In the genomic region with DNA sequence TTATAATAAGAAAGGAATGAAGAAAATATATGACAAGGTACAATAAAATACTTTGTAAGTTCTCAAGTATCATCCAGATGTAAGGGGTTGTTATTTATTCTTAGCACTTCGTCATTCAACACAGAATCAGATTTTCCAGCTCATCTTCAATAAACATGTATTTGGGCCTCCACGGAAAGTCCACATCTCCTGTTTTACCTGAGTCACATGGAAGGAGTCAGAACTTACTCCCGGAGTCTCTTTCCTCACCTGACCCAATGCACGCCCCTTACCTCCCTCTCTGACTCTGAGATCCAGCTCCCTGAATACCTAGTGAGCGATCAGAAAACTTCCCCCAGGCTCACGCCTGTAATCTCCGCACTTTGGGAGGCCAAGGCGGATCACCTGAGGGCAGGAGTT, we compare ENCODE assay signal across 9 cellular contexts. TPM values are rescaled to one million over a fixed set of nuclear protein-coding genes. Genes with fewer than 3 reads are reported as not detected.
A peak's percentile ranks its signal among the peaks of the same experiment; 100 is the strongest.
DNase-seq lines count a peak whose midpoint lies in the region; ATAC-seq, FAIRE-seq and TF ChIP-seq lines count a peak whose summit lies in the region.
"Had no signal": no experiment of that assay in that cellular context is flagged by ENCODE, and none has a peak within 500 bp of the region (broad histone marks: within the 10 kb centered on the region; RNA-seq: fewer than 3 reads in every experiment).

No MANE protein-coding gene starts in this region.

- intact Hi-C loops in HCT116 (cut with micrococcal nuclease), result no loop called here
- intact Hi-C loops in activated B cell treated with CpG ODN at 0.5 μM for 24 hours (cut with micrococcal nuclease), result loop anchor here (1.0 to 10.0 kb wide), 8 partner anchors 18 to 380 kb away; partner anchors contain the start of genes ADAR, CKS1B, PBXIP1 and PYGO2

- peak overlapping the region; percentile 100 for H3K27ac Mint-ChIP-seq in activated B cell treated with CpG ODN at 0.5 μM for 24 hours

- TF ChIP-seq RAD21 in HCT116 (IDR thresholded peaks at IDR 0.05; ENCODE audit: low read depth), result no peak

- no peaks in the 10 kb centered on the region for H3K79me2 ChIP-seq in HCT116 (ENCODE audit: insufficient read depth, low read length)

- no peak for TF ChIP-seq EP300 in gastroesophageal sphincter (IDR thresholded peaks at IDR 0.05)

- WGBS in gastroesophageal sphincter (ENCODE audit: low coverage in 1 of 2), 2 donors, result 66 to 83% methylated on average over 5 of the region's 8 CpGs
- 77 to 81% (median 78%) methylated on average over 8 of the region's 8 CpGs for WGBS in small intestine, 3 donors

- H3K27ac ChIP-seq in HCT116 (ENCODE audit: low read depth, low read length), result peak overlapping the region; percentile 67
- peak overlapping the region; percentile 91 to 99 (median 97) for H3K27ac ChIP-seq in gastroesophageal sphincter
- peak overlapping the region; percentile 97 to 100 for H3K27ac ChIP-seq in small intestine (ENCODE audit: low read depth in 1 of 2, low read length in 1 of 2)

- no peaks in the 10 kb centered on the region for H3K27me3 Mint-ChIP-seq in activated B cell treated with CpG ODN at 0.5 μM for 24 hours

- RAD21 ChIA-PET in HCT116 (lab: Charles Lee; ENCODE audit: low non-redundant PET in 1 of 2, low total read pairs in 2 of 2, uncharacterized antibody in 2 of 2, unreplicated experiment in 2 of 2), result interaction anchor here in 1 of 2 experiments (0.5 kb wide), 1 partner anchor 128 kb away, joined by 3 read pairs; no protein-coding TSS in a partner anchor

- peaks cover 15 to 46% of the 10 kb centered on the region in 2 experiments for H3K4me1 ChIP-seq in HCT116 (ENCODE audit: control insufficient read depth in 1 of 2, insufficient read depth in 2 of 2, low read length in 2 of 2)
- H3K4me1 ChIP-seq in gastroesophageal sphincter, result peaks cover 3 to 55% (median 15%) of the 10 kb centered on the region in 3 donors
- H3K4me1 ChIP-seq in small intestine (ENCODE audit: control insufficient read depth in 2 of 2, insufficient read depth in 1 of 2, low read depth in 1 of 2, low read length in 1 of 2), result peaks cover 0 to 15% of the 10 kb centered on the region in 2 donors

- H3K9me3 Mint-ChIP-seq in activated B cell treated with CpG ODN at 0.5 μM for 24 hours, result no peaks in the 10 kb centered on the region

- no peak for ATAC-seq in HCT116
- ATAC-seq in activated B cell treated with CpG ODN at 0.5 μM for 24 hours (ENCODE audit: low read depth), result no peak
- no peak for ATAC-seq in gastroesophageal sphincter
- ATAC-seq in GM18870 (IDR thresholded peaks at IDR 0.05; ENCODE audit: unreplicated experiment), result no peak
- no peak for ATAC-seq in HG02852 (IDR thresholded peaks at IDR 0.05; ENCODE audit: unreplicated experiment)

- H3K9me3 ChIP-seq in HCT116 (ENCODE audit: control insufficient read depth in 1 of 2, insufficient read depth in 1 of 2, low read depth in 1 of 2, low read length in 2 of 2) (no peaks in the 10 kb centered on the region), gastroesophageal sphincter (no peaks in the 10 kb centered on the region), small intestine (ENCODE audit: control insufficient read depth, low read depth) (no peaks in the 10 kb centered on the region)
- H3K9me3 ChIP-seq: SJSA1 had no signal

- TF ChIP-seq CTCF in HCT116 (IDR thresholded peaks at IDR 0.05 in 2 of 3, conservative IDR thresholded peaks at IDR 0.05 in 1 of 3; ENCODE audit: borderline replicate concordance in 1 of 3, insufficient read depth in 1 of 3, low read depth in 2 of 3, low read length in 2 of 3), result no peak
- no peak for TF ChIP-seq CTCF in activated B cell treated with CpG ODN at 0.5 μM for 24 hours (IDR thresholded peaks at IDR 0.05)
- TF ChIP-seq CTCF in gastroesophageal sphincter (IDR thresholded peaks at IDR 0.05), result no peak

- H3K36me3 ChIP-seq in HCT116 (ENCODE audit: control insufficient read depth in 1 of 2, insufficient read depth in 2 of 2, low read length in 2 of 2) (no peaks in the 10 kb centered on the region), gastroesophageal sphincter (no peaks in the 10 kb centered on the region), small intestine (ENCODE audit: control insufficient read depth in 2 of 2, insufficient read depth in 2 of 2, low read length in 2 of 2) (no peaks in the 10 kb centered on the region)
- H3K36me3 ChIP-seq: SJSA1 had no signal

- DNase-seq in HCT116 (ENCODE audit: low read depth, low spot score) (no peak), activated B cell treated with CpG ODN at 0.5 μM for 24 hours (no peak), small intestine (no peak), EL (no peak), ecto neural progenitor cell (ENCODE audit: low spot score) (no peak)

- no peaks in the 10 kb centered on the region for H4K20me1 ChIP-seq in HCT116 (ENCODE audit: insufficient read depth)

- POLR2A ChIA-PET in HCT116 (lab: Charles Lee), result interaction anchor here (0.7 to 1.3 kb wide), 2 partner anchors 23 to 130 kb away, joined by 3 to 4 read pairs; partner anchors contain the start of gene PYGO2
- POLR2A ChIA-PET in activated B cell treated with CpG ODN at 0.5 μM for 24 hours (lab: Charles Lee), result interaction anchor here (0.6 to 3.2 kb wide), 6 partner anchors 15 to 89 kb away, joined by 3 to 52 read pairs (median 5); partner anchors contain the start of genes CKS1B, PBXIP1, PYGO2 and SHC1

- peaks cover 15% of the 10 kb centered on the region for H3K36me3 Mint-ChIP-seq in activated B cell treated with CpG ODN at 0.5 μM for 24 hours (ENCODE audit: low read depth)

- no TSS peak for BruUV-seq in HCT116 (replicated peaks; lab: Mats Ljungman, UMichigan)

- H3K4me3 Mint-ChIP-seq in activated B cell treated with CpG ODN at 0.5 μM for 24 hours, result peak overlapping the region; percentile 98

- H3K9me2 ChIP-seq in HCT116 (ENCODE audit: insufficient read depth), result no peaks in the 10 kb centered on the region

- TF ChIP-seq POLR2A in HCT116 (IDR thresholded peaks at IDR 0.05; ENCODE audit: borderline replicate concordance, extremely low read depth, insufficient read depth, insufficient read length) (no peak), gastroesophageal sphincter (IDR thresholded peaks at IDR 0.05) (no peak)

- peak overlapping the region; percentile 83 for H3K4me2 ChIP-seq in HCT116 (ENCODE audit: low read length)

- H3K4me3 ChIP-seq in HCT116 (replicated peaks in 1 of 2; ENCODE audit: low read depth in 1 of 2, low read length in 2 of 2) (peak overlapping the region; percentile 58 to 62), gastroesophageal sphincter (peak overlapping the region; percentile 66 to 72), small intestine (ENCODE audit: low read depth in 1 of 2, low read length in 2 of 2) (no peak overlapping the region)

- CTCF ChIA-PET in HCT116 (lab: Charles Lee) (interaction anchor here (0.8 kb wide), 1 partner anchor 123 kb away, joined by 3 read pairs; no protein-coding TSS in a partner anchor), activated B cell treated with CpG ODN at 0.5 μM for 24 hours (lab: Charles Lee) (interaction anchor here (1.9 kb wide), 1 partner anchor 378 kb away, joined by 7 read pairs; no protein-coding TSS in a partner anchor)

- peaks cover 72% of the 10 kb centered on the region for H3K4me1 Mint-ChIP-seq in activated B cell treated with CpG ODN at 0.5 μM for 24 hours

- FAIRE-seq in small intestine (lab: Jason Lieb, UNC), result no peak

- peak overlapping the region; percentile 76 for H3K9ac ChIP-seq in HCT116 (ENCODE audit: low read length)

- H3K27me3 ChIP-seq in HCT116 (ENCODE audit: insufficient read depth, low read length), result no peaks in the 10 kb centered on the region
- H3K27me3 ChIP-seq in gastroesophageal sphincter, result no peaks in the 10 kb centered on the region
- no peaks in the 10 kb centered on the region for H3K27me3 ChIP-seq in small intestine (ENCODE audit: control insufficient read depth in 2 of 2, insufficient read depth in 2 of 2, low read length in 2 of 2)
- H3K27me3 ChIP-seq: SJSA1 had no signal

- no peak overlapping the region for H2AFZ ChIP-seq in HCT116 (ENCODE audit: low read depth, low read length, poor library complexity, severe bottlenecking)

TF ChIP-seq in HCT116, 20 proteins besides CTCF, POLR2A, EP300 and RAD21 (continues in another document):
- TF ChIP-seq ELF1 (IDR thresholded peaks at IDR 0.05; ENCODE audit: borderline replicate concordance, low read depth) (no peak), ZNF274 (IDR thresholded peaks at IDR 0.05; ENCODE audit: low read depth, low read length) (no peak), CBX3 (IDR thresholded peaks at IDR 0.05; ENCODE audit: low read depth) (no peak), FOSL1 (IDR thresholded peaks at IDR 0.05; ENCODE audit: low read depth) (no peak), EZH2 (IDR thresholded peaks at IDR 0.05) (no peak), TCF7L2 (IDR thresholded peaks at IDR 0.05; ENCODE audit: borderline replicate concordance, extremely low read depth, insufficient read depth, insufficient read length) (no peak), POLR2AphosphoS5 (IDR thresholded peaks at IDR 0.05; ENCODE audit: low read depth, low read length) (no peak)

RNA-seq across cellular contexts. Expression of gene PMVK, which starts 1.5 kb away (rescaled TPM):
- total RNA-seq in HCT116 (2021; ENCODE audit: unreplicated experiment) (24.0 TPM), activated B cell treated with CpG ODN at 0.5 μM for 24 hours (24.6 and 26.3 TPM in 2 replicates), gastroesophageal sphincter (10 to 100 TPM; 15.8 to 21.3 (median 18.2) TPM)
- 34.6 and 43.4 TPM in 2 replicates for polyA plus RNA-seq in HCT116 (2012)
- 100 to 1,000 TPM in 1 of 3 donors, 10 to 100 TPM in 2; 59.5 to 120 (median 92.6) TPM for polyA plus RNA-seq in small intestine

RNA-seq across cellular contexts. Expression of gene PBXIP1, which starts 17.9 kb away (rescaled TPM):
- total RNA-seq in HCT116 (2021; ENCODE audit: unreplicated experiment) (12.6 TPM), activated B cell treated with CpG ODN at 0.5 μM for 24 hours (42.4 and 43.2 TPM in 2 replicates), gastroesophageal sphincter (100 to 1,000 TPM; 205 to 371 (median 283) TPM)
- polyA plus RNA-seq in HCT116 (2012), result 12.5 and 17.2 TPM in 2 replicates
- polyA plus RNA-seq in small intestine, result 10 to 100 TPM; 31.9 to 40.7 (median 34.9) TPM

RNA-seq across cellular contexts. Expression of gene PYGO2, which starts 23.6 kb away (rescaled TPM):
- total RNA-seq in HCT116 (2021; ENCODE audit: unreplicated experiment) (37.2 TPM), activated B cell treated with CpG ODN at 0.5 μM for 24 hours (33.1 and 38.1 TPM in 2 replicates), gastroesophageal sphincter (10 to 100 TPM; 19.1 to 40.1 (median 25.7) TPM)
- polyA plus RNA-seq in HCT116 (2012), result 17.0 and 22.1 TPM in 2 replicates
- 10 to 100 TPM; 22.1 to 27.5 (median 22.2) TPM for polyA plus RNA-seq in small intestine

RNA-seq across cellular contexts. Expression of gene SHC1, which starts 32.6 kb away (rescaled TPM):
- total RNA-seq in HCT116 (2021; ENCODE audit: unreplicated experiment) (148 TPM), activated B cell treated with CpG ODN at 0.5 μM for 24 hours (59.3 and 60.9 TPM in 2 replicates), gastroesophageal sphincter (100 to 1,000 TPM in 1 of 4 donors, 10 to 100 TPM in 3; 69.1 to 104 (median 90.2) TPM)
- 135 and 142 TPM in 2 replicates for polyA plus RNA-seq in HCT116 (2012)
- 10 to 100 TPM; 59.7 to 84.8 (median 67.8) TPM for polyA plus RNA-seq in small intestine

RNA-seq across cellular contexts. Expression of gene CKS1B, which starts 36.5 kb away (rescaled TPM):
- total RNA-seq in HCT116 (2021; ENCODE audit: unreplicated experiment) (229 TPM), activated B cell treated with CpG ODN at 0.5 μM for 24 hours (25.3 and 26.6 TPM in 2 replicates), gastroesophageal sphincter (10 to 100 TPM in 3 of 4 donors, 1 to 10 TPM in 1; 7.5 to 24.2 (median 17.6) TPM)
- 490 and 557 TPM in 2 replicates for polyA plus RNA-seq in HCT116 (2012)
- polyA plus RNA-seq in small intestine, result 100 to 1,000 TPM in 1 of 3 donors, 10 to 100 TPM in 2; 63.7 to 117 (median 81.3) TPM

Comparison
In these comparisons a context has a peak if more than half of its experiments do, and no peak if none do; other contexts are left out.
1. H3K4me3 ChIP-seq: peak in HCT116 (2 of 2) and gastroesophageal sphincter (2 of 2); none in small intestine (0 of 2).
2. Peak in every context shown above with its lines, with median percentiles within 50 percentile points of each other: H3K27ac ChIP-seq.